ENCODE assay signal across 21 cellular contexts in genomic region chr20:10541668-10542411, GRCh38.
A peak's percentile ranks its signal among the peaks of the same experiment; 100 is the strongest.
DNase-seq lines count a peak whose midpoint lies in the region; ATAC-seq and TF ChIP-seq lines count a peak whose summit lies in the region.
"Had no signal": no experiment of that assay in that cellular context is flagged by ENCODE, and none has a peak within 500 bp of the region (broad histone marks: within the 10 kb centered on the region; RNA-seq: fewer than 3 reads in every experiment).

No MANE protein-coding gene starts in this region.

- H3K4me1 Mint-ChIP-seq in WTC11, result peaks cover 39% of the 10 kb centered on the region
- peaks cover 14% of the 10 kb centered on the region for H3K4me1 Mint-ChIP-seq in activated CD4-positive, alpha-beta memory T cell treated with anti-CD3 and anti-CD28 coated beads for 36 hours (ENCODE audit: low read depth)

- no peaks in the 10 kb centered on the region for H3K36me3 Mint-ChIP-seq in WTC11
- H3K36me3 Mint-ChIP-seq in activated CD4-positive, alpha-beta memory T cell treated with anti-CD3 and anti-CD28 coated beads for 36 hours, result no peaks in the 10 kb centered on the region

- TF ChIP-seq CTCF in WTC11 (IDR thresholded peaks at IDR 0.05) (no peak), mucosa of descending colon (IDR thresholded peaks at IDR 0.05) (no peak)

- H3K4me3 Mint-ChIP-seq in WTC11, result no peak overlapping the region
- H3K4me3 Mint-ChIP-seq in activated CD4-positive, alpha-beta memory T cell treated with anti-CD3 and anti-CD28 coated beads for 36 hours, result no peak overlapping the region
- H3K4me3 Mint-ChIP-seq: activated naive CD8-positive, alpha-beta T cell treated with anti-CD3 and anti-CD28 coated beads, Interleukin-2, amount 50 U/mL, for 24 hours; activated T-cell treated with anti-CD3 and anti-CD28 coated beads, Interleukin-2, amount 50 U/mL, for 72 hours; B cell; central memory CD8-positive, alpha-beta T cell; stimulated activated memory B cell treated with anti-CD40 and anti-IgM and Interleukin-4, amounts not matched to agents 10 μg/mL and 1 μg/mL and 100 μg/mL, for 72 hours had no signal

- H3K4me3 ChIP-seq in mucosa of descending colon, result no peak overlapping the region
- H3K4me3 ChIP-seq: HAP-1, pancreas, upper lobe of right lung had no signal

- H3K36me3 ChIP-seq in mucosa of descending colon (ENCODE audit: low read depth), result no peaks in the 10 kb centered on the region
- H3K36me3 ChIP-seq: HAP-1, pancreas, upper lobe of right lung had no signal

- H3K27ac Mint-ChIP-seq in WTC11, result no peak overlapping the region
- H3K27ac Mint-ChIP-seq in activated CD4-positive, alpha-beta memory T cell treated with anti-CD3 and anti-CD28 coated beads for 36 hours, result no peak overlapping the region
- H3K27ac Mint-ChIP-seq: activated naive CD8-positive, alpha-beta T cell treated with anti-CD3 and anti-CD28 coated beads, Interleukin-2, amount 50 U/mL, for 24 hours; activated T-cell treated with anti-CD3 and anti-CD28 coated beads, Interleukin-2, amount 50 U/mL, for 72 hours; B cell had no signal

- H3K4me1 ChIP-seq in mucosa of descending colon (ENCODE audit: low read depth), result peaks cover 3% of the 10 kb centered on the region
- H3K4me1 ChIP-seq: HAP-1 had no signal

- DNase-seq in Daoy (ENCODE audit: low read depth), result peak; percentile 29
- DNase-seq in NCI-H2029 (lab: John Stamatoyannopoulos, UW), result peak; percentile 57
- DNase-seq in WTC11 (ENCODE audit: low spot score), result no peak
- DNase-seq in mucosa of descending colon, result no peak
- no peak for DNase-seq in iPS-NIHi11 (ENCODE audit: low spot score)
- no peak for DNase-seq in CD1c-positive myeloid dendritic cell (ENCODE audit: extremely low spot score)
- DNase-seq in activated CD4-positive, alpha-beta memory T cell treated with anti-CD3 and anti-CD28 coated beads for 36 hours, result no peak
- DNase-seq: activated CD4-positive, alpha-beta T cell treated with anti-CD3 and anti-CD28 coated beads, Interleukin-2, amount 50 U/mL, for 48 hours; activated naive CD8-positive, alpha-beta T cell treated with anti-CD3 and anti-CD28 coated beads, Interleukin-2, amount 50 U/mL, for 24 hours; activated T-cell treated with anti-CD3 and anti-CD28 coated beads, Interleukin-2, amount 50 U/mL, for 72 hours; DMS79 treated with DMSO at 0.1 percent for 48 hours; glutamatergic neuron; NCI-H187; pancreas; small intestine; upper lobe of right lung had no signal

- 0 out of 2 replicates have a peak, but pooled peaks have one; percentile 39 for ATAC-seq in WTC11
- peak; percentile 34 for ATAC-seq in mucosa of descending colon
- ATAC-seq in GM21528 (IDR thresholded peaks at IDR 0.05; ENCODE audit: low FRiP score, unreplicated experiment), result no peak
- ATAC-seq: activated naive CD8-positive, alpha-beta T cell treated with anti-CD3 and anti-CD28 coated beads, Interleukin-2, amount 50 U/mL, for 24 hours; activated T-cell treated with anti-CD3 and anti-CD28 coated beads, Interleukin-2, amount 50 U/mL, for 72 hours; stimulated activated memory B cell treated with anti-CD40 and anti-IgM and Interleukin-4, amounts not matched to agents 10 μg/mL and 1 μg/mL and 100 μg/mL, for 72 hours had no signal

- no peaks in the 10 kb centered on the region for H3K9me3 ChIP-seq in mucosa of descending colon
- H3K9me3 ChIP-seq: HAP-1, pancreas, upper lobe of right lung had no signal

- H3K27me3 Mint-ChIP-seq in WTC11 (ENCODE audit: low read depth), result no peaks in the 10 kb centered on the region
- no peaks in the 10 kb centered on the region for H3K27me3 Mint-ChIP-seq in activated CD4-positive, alpha-beta memory T cell treated with anti-CD3 and anti-CD28 coated beads for 36 hours
- H3K27me3 Mint-ChIP-seq: activated naive CD8-positive, alpha-beta T cell treated with anti-CD3 and anti-CD28 coated beads, Interleukin-2, amount 50 U/mL, for 24 hours; B cell; central memory CD8-positive, alpha-beta T cell; stimulated activated memory B cell treated with anti-CD40 and anti-IgM and Interleukin-4, amounts not matched to agents 10 μg/mL and 1 μg/mL and 100 μg/mL, for 72 hours had no signal

- intact Hi-C loops in mucosa of descending colon (cut with DNase I, micrococcal nuclease), result loop anchor here in 1 of 2 donors (10.0 kb wide), 1 partner anchor 77 kb away; no protein-coding TSS in a partner anchor
- intact Hi-C loops in activated CD4-positive, alpha-beta memory T cell treated with anti-CD3 and anti-CD28 coated beads for 36 hours (cut with micrococcal nuclease), result no loop called here

- POLR2A ChIA-PET in WTC11 (lab: Charles Lee), result no interaction called here
- POLR2A ChIA-PET in activated CD4-positive, alpha-beta memory T cell treated with anti-CD3 and anti-CD28 coated beads for 36 hours (lab: Charles Lee), result no interaction called here

- CTCF ChIA-PET in WTC11 (lab: Charles Lee), result no interaction called here
- CTCF ChIA-PET in activated CD4-positive, alpha-beta memory T cell treated with anti-CD3 and anti-CD28 coated beads for 36 hours (lab: Charles Lee), result no interaction called here

- H3K9me3 Mint-ChIP-seq in WTC11, result no peaks in the 10 kb centered on the region
- H3K9me3 Mint-ChIP-seq in activated CD4-positive, alpha-beta memory T cell treated with anti-CD3 and anti-CD28 coated beads for 36 hours, result no peaks in the 10 kb centered on the region
- H3K9me3 Mint-ChIP-seq: activated naive CD8-positive, alpha-beta T cell treated with anti-CD3 and anti-CD28 coated beads, Interleukin-2, amount 50 U/mL, for 24 hours; activated T-cell treated with anti-CD3 and anti-CD28 coated beads, Interleukin-2, amount 50 U/mL, for 72 hours; central memory CD8-positive, alpha-beta T cell had no signal

TF ChIP-seq in WTC11, 78 proteins besides CTCF, POLR2A, EP300 and RAD21:
- TF ChIP-seq ATF2 (CRISPR knock-in tag; IDR thresholded peaks at IDR 0.05; ENCODE audit: borderline replicate concordance, low read depth) (no peak), USF1 (CRISPR knock-in tag; IDR thresholded peaks at IDR 0.05) (no peak), MYBL2 (CRISPR knock-in tag; IDR thresholded peaks at IDR 0.05) (no peak)

Comparison
In these comparisons a context has a peak if more than half of its experiments do, and no peak if none do; other contexts are left out.
1. DNase-seq: peak in Daoy (single experiment) and NCI-H2029 (single experiment); none in WTC11 (single experiment), mucosa of descending colon (0 of 3), iPS-NIHi11 (single experiment), CD1c-positive myeloid dendritic cell (single experiment) and activated CD4-positive, alpha-beta memory T cell treated with anti-CD3 and anti-CD28 coated beads for 36 hours (single experiment).